ENCODE assay signal across 8 cellular contexts in the genomic region with DNA sequence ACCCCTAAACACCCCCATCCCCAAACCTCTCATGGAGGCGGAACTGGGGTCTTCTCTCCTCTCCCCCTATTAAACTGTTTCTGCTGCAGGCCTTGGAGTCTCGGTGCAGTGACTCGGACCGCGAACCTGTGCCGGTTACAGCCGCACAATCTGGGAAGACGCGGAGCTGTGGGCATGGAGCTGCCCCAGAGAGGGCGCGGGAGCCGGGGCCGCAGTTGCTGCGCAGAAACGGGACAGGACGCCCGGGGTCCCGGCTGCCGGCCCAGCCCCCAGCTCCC. TPM values are rescaled to one million over a fixed set of nuclear protein-coding genes. Genes with fewer than 3 reads are reported as not detected.
DNase-seq lines count a peak whose midpoint lies in the region; ATAC-seq and TF ChIP-seq lines count a peak whose summit lies in the region.

No MANE protein-coding gene starts in this region.

- H2BK12ac ChIP-seq in neuronal stem cell (ENCODE audit: low read length), result no peak overlapping the region

- no peaks in the 10 kb centered on the region for H3K36me3 ChIP-seq in CD4-positive, CD25-positive, alpha-beta regulatory T cell (ENCODE audit: control insufficient read depth, insufficient read depth, low read length)
- H3K36me3 ChIP-seq in HAP-1 (replicated peaks) (0 out of 2 replicates have a peak, but pooled peaks cover 3% of the 10 kb centered on the region), WERI-Rb-1 (no peaks in the 10 kb centered on the region), neuronal stem cell (replicated peaks in 1 of 2; ENCODE audit: control insufficient read depth in 2 of 2, insufficient read depth in 2 of 2, low read length in 2 of 2) (peaks cover 0 to 15% of the 10 kb centered on the region in 2 donors)

- H3K9ac ChIP-seq in neuronal stem cell (ENCODE audit: low read depth, low read length, poor library complexity), result peak overlapping the region; percentile 87

- no peaks in the 10 kb centered on the region for H3K27me3 ChIP-seq in CD4-positive, CD25-positive, alpha-beta regulatory T cell (ENCODE audit: control insufficient read depth, insufficient read depth, low read length)
- H3K27me3 ChIP-seq in HAP-1 (ENCODE audit: low read depth), result no peaks in the 10 kb centered on the region
- H3K27me3 ChIP-seq in WERI-Rb-1 (ENCODE audit: insufficient read depth, low read depth, severe bottlenecking), result no peaks in the 10 kb centered on the region
- no peaks in the 10 kb centered on the region for H3K27me3 ChIP-seq in neuronal stem cell (ENCODE audit: control insufficient read depth in 3 of 3, insufficient read depth in 3 of 3, low read depth in 1 of 3, low read length in 3 of 3)

- H2AK5ac ChIP-seq in neuronal stem cell (ENCODE audit: low read depth, low read length), result no peak overlapping the region

- no peaks in the 10 kb centered on the region for H3K27me3 Mint-ChIP-seq in CD4-positive, CD25-positive, alpha-beta regulatory T cell

- in situ Hi-C loops in HAP-1 (cut with MboI; ENCODE audit: low sequenced_read_pairs), result no loop called here

- peak overlapping the region; percentile 78 for H3K4me2 ChIP-seq in neuronal stem cell (ENCODE audit: insufficient read depth, low read length, poor library complexity, severe bottlenecking)

- no CpG with 5 or more reads among the region's 19 CpGs for WGBS in neuronal stem cell (ENCODE audit: extremely low coverage in 2 of 2, insufficient read length in 2 of 2, insufficient replicate concordance in 1 of 2), 2 donors

- H3K18ac ChIP-seq in neuronal stem cell (ENCODE audit: low read length), result peak overlapping the region; percentile 94

- no peak overlapping the region for H3K27ac ChIP-seq in CD4-positive, CD25-positive, alpha-beta regulatory T cell (ENCODE audit: insufficient read depth, low read length, poor library complexity, severe bottlenecking)
- peak overlapping the region; percentile 81 for H3K27ac ChIP-seq in WERI-Rb-1
- H3K27ac ChIP-seq in neuronal stem cell (replicated peaks; ENCODE audit: low read length), result peak overlapping the region; percentile 61

- peak overlapping the region; percentile 87 to 96 (median 94) for H3K4me3 Mint-ChIP-seq in CD4-positive, CD25-positive, alpha-beta regulatory T cell

- TF ChIP-seq CTCF in WERI-Rb-1 (IDR thresholded peaks at IDR 0.05; ENCODE audit: low read depth, low read length), result no peak

- H3K4me1 ChIP-seq in CD4-positive, CD25-positive, alpha-beta regulatory T cell (ENCODE audit: control insufficient read depth, insufficient read depth, low read length, poor library complexity, severe bottlenecking), result peaks cover 6% of the 10 kb centered on the region
- H3K4me1 ChIP-seq in HAP-1 (no peaks in the 10 kb centered on the region; the same call in 1 of the 2 replicates), neuronal stem cell (ENCODE audit: control insufficient read depth in 2 of 2, insufficient read depth in 1 of 2, low read depth in 1 of 2, low read length in 2 of 2) (no peaks in the 10 kb centered on the region)

- H4K8ac ChIP-seq in neuronal stem cell (ENCODE audit: low read depth, low read length), result no peak overlapping the region

- H2AFZ ChIP-seq in neuronal stem cell (ENCODE audit: low read length), result peak overlapping the region; percentile 84

- no peaks in the 10 kb centered on the region for H3K79me1 ChIP-seq in neuronal stem cell (ENCODE audit: low read depth, low read length)

- no peaks in the 10 kb centered on the region for H3K9me3 ChIP-seq in CD4-positive, CD25-positive, alpha-beta regulatory T cell (ENCODE audit: control insufficient read depth in 2 of 2, low read length in 2 of 2)
- H3K9me3 ChIP-seq in HAP-1 (no peaks in the 10 kb centered on the region; the same call in 1 of the 2 replicates), WERI-Rb-1 (ENCODE audit: severe bottlenecking) (no peaks in the 10 kb centered on the region), neuronal stem cell (replicated peaks in 1 of 2; ENCODE audit: control insufficient read depth in 2 of 2, insufficient read depth in 1 of 2, low read depth in 1 of 2, low read length in 2 of 2) (peaks cover 9 to 34% of the 10 kb centered on the region in 2 donors)

- no peak overlapping the region for H3K23ac ChIP-seq in neuronal stem cell (ENCODE audit: low read depth, low read length, poor library complexity)

- H3K4me1 Mint-ChIP-seq in CD4-positive, CD25-positive, alpha-beta regulatory T cell, result peaks cover 0 to 29% (median 9%) of the 10 kb centered on the region in 4 donors

- no peak overlapping the region for H3K4ac ChIP-seq in neuronal stem cell (ENCODE audit: low read length)

- H2BK120ac ChIP-seq in neuronal stem cell (ENCODE audit: low read depth, low read length), result no peak overlapping the region

- DNase-seq in CD4-positive, CD25-positive, alpha-beta regulatory T cell, result no peak
- DNase-seq in HAP-1 (ENCODE audit: low spot score in 2 of 2) (peak; percentile 3 to 37), WERI-Rb-1 (peak; percentile 26), fibroblast of peridontal ligament (ENCODE audit: extremely low read depth) (peak; percentile 20), neuronal stem cell (ENCODE audit: low spot score) (no peak), NCI-H2196 treated with DMSO at 0.1 percent for 48 hours (lab: John Stamatoyannopoulos, UW; ENCODE audit: unreplicated experiment) (no peak), RPMI8226 (no peak), NCI-H748 treated with DMSO at 0.1 percent for 48 hours (lab: John Stamatoyannopoulos, UW) (no peak)

- peak overlapping the region; percentile 37 for H3K4me3 ChIP-seq in CD4-positive, CD25-positive, alpha-beta regulatory T cell (ENCODE audit: low read depth, low read length)
- H3K4me3 ChIP-seq in HAP-1 (peak overlapping the region; percentile 75), WERI-Rb-1 (ENCODE audit: low read depth, low read length) (peak overlapping the region; percentile 81), neuronal stem cell (ENCODE audit: low read length in 2 of 2) (peak overlapping the region; percentile 86 to 94)

- H3K14ac ChIP-seq in neuronal stem cell (ENCODE audit: low read length), result no peak overlapping the region

- peak overlapping the region; percentile 83 to 95 (median 83) for H3K27ac Mint-ChIP-seq in CD4-positive, CD25-positive, alpha-beta regulatory T cell

- H3K9me3 Mint-ChIP-seq in CD4-positive, CD25-positive, alpha-beta regulatory T cell, result peaks cover 0 to 6% (median 2%) of the 10 kb centered on the region in 7 donors

- H2BK15ac ChIP-seq in neuronal stem cell (ENCODE audit: low read length), result peak overlapping the region; percentile 37

- ATAC-seq in CD4-positive, CD25-positive, alpha-beta regulatory T cell (ENCODE audit: low read depth in 2 of 2), result peak in 1 of 2 donors; percentile 5

- H3K36me3 Mint-ChIP-seq in CD4-positive, CD25-positive, alpha-beta regulatory T cell, result peaks cover 4% of the 10 kb centered on the region

- H2BK5ac ChIP-seq in neuronal stem cell (ENCODE audit: low read length), result no peak overlapping the region

- H4K91ac ChIP-seq in neuronal stem cell (ENCODE audit: low read depth, low read length, poor library complexity), result no peak overlapping the region

RNA-seq across cellular contexts. Expression of gene ZNF442, which starts 0.5 kb away (rescaled TPM):
- 0.54 TPM for total RNA-seq in CD4-positive, CD25-positive, alpha-beta regulatory T cell
- polyA plus RNA-seq in CD4-positive, CD25-positive, alpha-beta regulatory T cell, result 1 to 10 TPM in 1 of 4 donors, under 1 TPM in 3; 0.48 to 2.3 (median 0.75) TPM
- 1.0 TPM for polyA plus RNA-seq in neuronal stem cell (2013, experiment 1 of 2)
- polyA plus RNA-seq in neuronal stem cell (2013, experiment 2 of 2), result 1.3 TPM

RNA-seq across cellular contexts. Expression of gene ZNF563, which starts 31.6 kb away (rescaled TPM):
- 1.2 TPM for total RNA-seq in CD4-positive, CD25-positive, alpha-beta regulatory T cell
- 10 to 100 TPM in 1 of 4 donors, 1 to 10 TPM in 3; 4.0 to 10.1 (median 6.7) TPM for polyA plus RNA-seq in CD4-positive, CD25-positive, alpha-beta regulatory T cell
- 0.53 TPM for polyA plus RNA-seq in neuronal stem cell (2013, experiment 1 of 2)
- 0.61 TPM for polyA plus RNA-seq in neuronal stem cell (2013, experiment 2 of 2)

RNA-seq across cellular contexts. Expression of gene ZNF799, which starts 36.0 kb away (rescaled TPM):
- total RNA-seq in CD4-positive, CD25-positive, alpha-beta regulatory T cell, result 1.8 TPM
- 1 to 10 TPM; 2.1 to 8.1 (median 5.8) TPM for polyA plus RNA-seq in CD4-positive, CD25-positive, alpha-beta regulatory T cell
- 2.7 TPM for polyA plus RNA-seq in neuronal stem cell (2013, experiment 1 of 2)
- 2.7 TPM for polyA plus RNA-seq in neuronal stem cell (2013, experiment 2 of 2)

Comparison
In these comparisons a context has a peak if more than half of its experiments do, and no peak if none do; other contexts are left out.
1. DNase-seq: peak in HAP-1 (2 of 2), WERI-Rb-1 (single experiment) and fibroblast of peridontal ligament (single experiment); none in CD4-positive, CD25-positive, alpha-beta regulatory T cell (0 of 3), neuronal stem cell (single experiment), NCI-H2196 treated with DMSO at 0.1 percent for 48 hours (single experiment), RPMI8226 (single experiment) and NCI-H748 treated with DMSO at 0.1 percent for 48 hours (single experiment).
2. H3K4me3 ChIP-seq: peak in every context shown above with its lines; median percentile 90 in neuronal stem cell; 81 in WERI-Rb-1; 75 in HAP-1; 37 in CD4-positive, CD25-positive, alpha-beta regulatory T cell.